ENCODE assay signal across 12 cellular contexts in the genomic region with DNA sequence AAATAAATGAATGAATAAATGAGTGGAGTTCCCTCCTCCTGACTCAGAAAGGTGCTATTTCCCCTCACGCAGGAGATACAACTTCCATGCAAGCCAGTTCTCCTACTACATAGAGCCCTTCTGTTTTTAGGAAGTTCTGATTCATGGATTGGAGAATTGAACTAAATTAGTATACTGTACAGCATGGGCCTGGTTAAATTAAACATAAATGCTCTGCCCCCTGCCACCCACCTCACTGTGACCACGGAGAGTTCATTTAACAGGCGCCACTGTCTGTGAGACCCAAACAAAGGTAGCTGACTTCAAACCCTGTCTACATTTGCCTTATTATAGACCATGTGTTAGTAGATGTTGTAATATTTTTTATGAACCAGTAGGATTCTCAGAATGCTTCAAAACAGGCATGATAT. TPM values are rescaled to one million over a fixed set of nuclear protein-coding genes. Genes with fewer than 3 reads are reported as not detected.
DNase-seq lines count a peak whose midpoint lies in the region; ATAC-seq and TF ChIP-seq lines count a peak whose summit lies in the region.
"Had no signal": no experiment of that assay in that cellular context is flagged by ENCODE, and none has a peak within 500 bp of the region (broad histone marks: within the 10 kb centered on the region; RNA-seq: fewer than 3 reads in every experiment).

No MANE protein-coding gene starts in this region.

- POLR2A ChIA-PET in AG04450 (lab: Yijun Ruan, JAX) = no interaction called here

- no peaks in the 10 kb centered on the region for H3K36me3 ChIP-seq in endocrine pancreas (ENCODE audit: control insufficient read depth, insufficient read depth, low read length)
- H3K36me3 ChIP-seq: ovary had no signal

- H3K27me3 ChIP-seq in AG04450 (ENCODE audit: control insufficient read depth, insufficient read depth, low read length) (no peaks in the 10 kb centered on the region), endocrine pancreas (ENCODE audit: control insufficient read depth, insufficient read depth, low read length) (no peaks in the 10 kb centered on the region)
- H3K27me3 ChIP-seq: ovary had no signal

- no peak for TF ChIP-seq POLR2A in lower leg skin (IDR thresholded peaks at IDR 0.05)

- H3K4me1 ChIP-seq in endocrine pancreas (ENCODE audit: control insufficient read depth, insufficient read depth, low read length) = peaks cover 29% of the 10 kb centered on the region

- H3K4me3 ChIP-seq in AG04450 (ENCODE audit: low read depth, low read length) (no peak overlapping the region), endocrine pancreas (ENCODE audit: control insufficient read depth, insufficient read depth, low read length) (peak overlapping the region; percentile 82), lower leg skin (ENCODE audit: low read depth, poor library complexity, severe bottlenecking) (no peak overlapping the region)
- H3K4me3 ChIP-seq: ovary had no signal

- DNase-seq in AG04450 (ENCODE audit: low read depth, low spot score) (no peak), M059J (ENCODE audit: low read depth) (peak; percentile 25), myocyte (ENCODE audit: low read depth) (peak; percentile 51), lower leg skin (ENCODE audit: low spot score in 2 of 2) (no peak), NK-92 (lab: John Stamatoyannopoulos, UW; ENCODE audit: unreplicated experiment) (no peak)
- no peak for DNase-seq in effector CD4-positive, alpha-beta T cell
- DNase-seq: activated T-cell treated with anti-CD3 and anti-CD28 coated beads, Interleukin-2, amount 50 U/mL, for 48 hours; CD4-positive, CD25-positive, alpha-beta regulatory T cell; Karpas-422; ovary had no signal

- intact Hi-C loops in lower leg skin (cut with DNase I; ENCODE audit: low total_unique reads) = no loop called here

- peak overlapping the region; percentile 87 for H3K27ac ChIP-seq in AG04450 (ENCODE audit: low read depth, low read length)

- H3K9me3 ChIP-seq in AG04450 (ENCODE audit: control insufficient read depth, insufficient read depth, low read length) (no peaks in the 10 kb centered on the region), endocrine pancreas (ENCODE audit: control insufficient read depth, low read length) (no peaks in the 10 kb centered on the region)
- H3K9me3 ChIP-seq: ovary had no signal

- whole genome bisulfite sequencing in lower leg skin, 2 donors = 52 to 56% methylated on average over 3 of the region's 3 CpGs

- CTCF ChIA-PET in AG04450 (lab: Charles Lee) = no interaction called here

- TF ChIP-seq CTCF in AG04450 (IDR thresholded peaks at IDR 0.05; ENCODE audit: low read depth, low read length) = no peak
- no peak for TF ChIP-seq CTCF in lower leg skin (IDR thresholded peaks at IDR 0.05)

- H3K9ac ChIP-seq in endocrine pancreas (ENCODE audit: control insufficient read depth, insufficient read depth, low read length) = no peak overlapping the region

- ATAC-seq in GM21576 (IDR thresholded peaks at IDR 0.05; ENCODE audit: unreplicated experiment) = no peak

RNA-seq across cellular contexts. Expression of a gene that starts 9.1 kb away (rescaled TPM):
- polyA plus RNA-seq in AG04450 (2011; rRNA removed) = 20.3 and 28.6 TPM in 2 replicates
- 38.5 and 53.5 TPM in 2 replicates for polyA minus RNA-seq in AG04450 (2011; rRNA and poly(A)+ RNA removed)
- 49.0 and 84.1 TPM in 2 replicates for total RNA-seq in M059J (2014; rRNA removed; shearing (Covaris generic))
- total RNA-seq in myocyte (60.2 and 63.5 TPM in 2 replicates), lower leg skin (100 to 1,000 TPM; 121 to 149 (median 137) TPM)
- polyA plus RNA-seq in myocyte (2012) = 76.8 TPM

Comparison
In these comparisons a context has a peak if more than half of its experiments do, and no peak if none do; other contexts are left out.
1. DNase-seq: peak in M059J (single experiment) and myocyte (single experiment); none in AG04450 (single experiment), effector CD4-positive, alpha-beta T cell (single experiment), lower leg skin (0 of 2) and NK-92 (single experiment).